24 cellular contexts compared by ENCODE assay signal in genomic region chr5:127400524-127400923, GRCh38.
DNase-seq lines count a peak whose midpoint lies in the region; ATAC-seq and TF ChIP-seq lines count a peak whose summit lies in the region.
"Had no signal": no experiment of that assay in that cellular context is flagged by ENCODE, and none has a peak within 500 bp of the region (broad histone marks: within the 10 kb centered on the region; RNA-seq: fewer than 3 reads in every experiment).

No MANE protein-coding gene starts in this region.

- TF ChIP-seq CTCF in brain (conservative IDR thresholded peaks at IDR 0.05), result no peak
- no peak for TF ChIP-seq CTCF in thyroid gland (IDR thresholded peaks at IDR 0.05)

- peaks cover 35% of the 10 kb centered on the region for H3K4me1 Mint-ChIP-seq in brain
- H3K4me1 Mint-ChIP-seq: mesothelial cell of epicardium; stimulated activated effector memory CD8-positive, alpha-beta T cell treated with anti-CD3 and anti-CD28 coated beads, Interleukin-12 subunit alpha, Interleukin-12 subunit beta, amount 100 ng/mL, for 72 hours had no signal

- H3K27me3 ChIP-seq in thyroid gland, result no peaks in the 10 kb centered on the region
- H3K27me3 ChIP-seq: BE2C, ovary had no signal

- H3K9me3 ChIP-seq in thyroid gland, result no peaks in the 10 kb centered on the region
- H3K9me3 ChIP-seq: BE2C, ovary, spleen had no signal

- TF ChIP-seq POLR2A in thyroid gland (IDR thresholded peaks at IDR 0.05), result no peak

- intact Hi-C loops in thyroid gland (cut with DNase I), result no loop called here

- WGBS in thyroid gland, 2 donors, result 56 to 60% methylated on average over 1 of the region's 1 CpG

- H3K4me3 ChIP-seq in thyroid gland (replicated peaks in 1 of 3), result no peak overlapping the region
- H3K4me3 ChIP-seq: ovary, spleen had no signal

- peak overlapping the region in 3 of 5 experiments; percentile 20 to 62 (median 25) for H3K27ac Mint-ChIP-seq in brain
- H3K27ac Mint-ChIP-seq: mesothelial cell of epicardium; natural killer cell; stimulated activated effector memory CD8-positive, alpha-beta T cell treated with anti-CD3 and anti-CD28 coated beads, Interleukin-12 subunit alpha, Interleukin-12 subunit beta, amount 100 ng/mL, for 72 hours had no signal

- H3K4me1 ChIP-seq in thyroid gland, result no peaks in the 10 kb centered on the region
- H3K4me1 ChIP-seq: BE2C, spleen had no signal

- H3K9me3 Mint-ChIP-seq in brain, result no peaks in the 10 kb centered on the region
- H3K9me3 Mint-ChIP-seq: natural killer cell; stimulated activated effector memory CD8-positive, alpha-beta T cell treated with anti-CD3 and anti-CD28 coated beads, Interleukin-12 subunit alpha, Interleukin-12 subunit beta, amount 100 ng/mL, for 72 hours had no signal

- H3K27ac ChIP-seq in thyroid gland, result no peak overlapping the region
- H3K27ac ChIP-seq: ovary, spleen had no signal

- DNase-seq in CMK (ENCODE audit: low read depth), result peak; percentile 11
- DNase-seq in MV-4-11 (lab: John Stamatoyannopoulos, UW), result peak; percentile 57
- no peak for DNase-seq in stimulated activated naive CD8-positive, alpha-beta T cell treated with anti-CD3 and anti-CD28 coated beads, Interleukin-15, Interleukin-2, amounts not matched to agents 100 U/mL and 50 U/mL, for 24 hours
- DNase-seq in thyroid gland, result no peak
- no peak for DNase-seq in NCI-H2081 (lab: John Stamatoyannopoulos, UW)
- DNase-seq: activated CD4-positive, alpha-beta T cell treated with anti-CD3 and anti-CD28 coated beads, Interleukin-2, amount 50 U/mL, for 1 hour; activated naive CD4-positive, alpha-beta T cell treated with anti-CD3 and anti-CD28 coated beads, Interleukin-2, amount 50 U/mL, for 16 hours; BE2C; central memory CD4-positive, alpha-beta T cell; islet precursor cell; left ventricle myocardium superior; natural killer cell; NCI-H1436; NCI-H510A treated with DMSO at 0.1 percent for 48 hours; ovary; spleen; stimulated activated CD4-positive, alpha-beta T cell treated with anti-CD3 and anti-CD28 coated beads, Interleukin-2, amount 100 ng/mL, for 48 hours; T-helper 2 cell had no signal

- H3K36me3 Mint-ChIP-seq in brain, result peaks cover 42% of the 10 kb centered on the region
- H3K36me3 Mint-ChIP-seq: mesothelial cell of epicardium; natural killer cell; stimulated activated effector memory CD8-positive, alpha-beta T cell treated with anti-CD3 and anti-CD28 coated beads, Interleukin-12 subunit alpha, Interleukin-12 subunit beta, amount 100 ng/mL, for 72 hours had no signal

- H3K36me3 ChIP-seq in thyroid gland, result no peaks in the 10 kb centered on the region
- H3K36me3 ChIP-seq: BE2C, ovary, spleen had no signal

- ATAC-seq in GM19043 (IDR thresholded peaks at IDR 0.05; ENCODE audit: low read depth, unreplicated experiment) (peak; percentile 53), esophagus mucosa (no peak)
- no peak for ATAC-seq in stimulated activated naive CD8-positive, alpha-beta T cell treated with anti-CD3 and anti-CD28 coated beads, Interleukin-15, Interleukin-2, amounts not matched to agents 100 U/mL and 50 U/mL, for 24 hours
- ATAC-seq: HCT116; left ventricle myocardium superior; stimulated activated effector memory CD8-positive, alpha-beta T cell treated with anti-CD3 and anti-CD28 coated beads, Interleukin-12 subunit alpha, Interleukin-12 subunit beta, amount 100 ng/mL, for 72 hours had no signal

- no peak overlapping the region for H3K4me3 Mint-ChIP-seq in brain
- H3K4me3 Mint-ChIP-seq: mesothelial cell of epicardium; natural killer cell; stimulated activated effector memory CD8-positive, alpha-beta T cell treated with anti-CD3 and anti-CD28 coated beads, Interleukin-12 subunit alpha, Interleukin-12 subunit beta, amount 100 ng/mL, for 72 hours had no signal

- peaks cover 8% of the 10 kb centered on the region for H3K27me3 Mint-ChIP-seq in brain

Comparison
In these comparisons a context has a peak if more than half of its experiments do, and no peak if none do; other contexts are left out.
1. DNase-seq: peak in CMK (single experiment) and MV-4-11 (single experiment); none in stimulated activated naive CD8-positive, alpha-beta T cell treated with anti-CD3 and anti-CD28 coated beads, Interleukin-15, Interleukin-2, amounts not matched to agents 100 U/mL and 50 U/mL, for 24 hours (single experiment), thyroid gland (0 of 2) and NCI-H2081 (0 of 2).